Comparison of ENCODE assay signal across 16 cellular contexts in the genomic region with DNA sequence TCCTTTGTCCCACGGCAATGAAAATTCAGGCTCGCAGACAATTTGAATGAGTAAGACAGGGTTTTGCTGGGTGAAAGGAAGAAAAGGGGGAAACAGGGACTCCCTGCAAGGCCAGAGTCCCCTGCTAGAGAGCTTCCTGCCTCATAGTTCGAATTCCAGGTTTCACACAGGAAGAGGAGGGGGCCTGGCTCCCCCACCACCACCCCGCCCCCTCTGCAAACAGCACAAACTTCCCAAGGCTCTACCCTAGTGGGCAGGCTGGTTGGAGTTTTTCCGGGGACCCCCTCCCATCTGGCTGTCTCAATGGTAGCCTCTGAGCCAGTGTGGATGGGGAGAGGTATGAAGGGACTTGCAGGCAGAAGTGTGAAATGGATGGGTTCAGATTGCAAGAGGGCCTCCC. TPM values are rescaled to one million over a fixed set of nuclear protein-coding genes. Genes with fewer than 3 reads are reported as not detected.
"Had no signal": no experiment of that assay in that cellular context is flagged by ENCODE, and none has a peak within 500 bp of the region (broad histone marks: within the 10 kb centered on the region; RNA-seq: fewer than 3 reads in every experiment).

No MANE protein-coding gene starts in this region.

- H3K27ac ChIP-seq: coronary artery, heart right ventricle, SK-N-MC, thoracic aorta, upper lobe of right lung had no signal

- H3K9me3 ChIP-seq: thoracic aorta, upper lobe of right lung had no signal

- H3K36me3 ChIP-seq: heart right ventricle, thoracic aorta, upper lobe of right lung had no signal

- H3K4me1 ChIP-seq: upper lobe of right lung had no signal

- ATAC-seq: heart right ventricle, upper lobe of right lung had no signal

- H3K4me3 ChIP-seq: coronary artery, heart right ventricle, SK-N-MC, thoracic aorta, upper lobe of right lung had no signal

- H3K27me3 ChIP-seq: heart right ventricle, upper lobe of right lung had no signal

- DNase-seq: activated CD4-positive, alpha-beta T cell treated with anti-CD3 and anti-CD28 coated beads for 36 hours; activated CD4-positive, alpha-beta T cell treated with anti-CD3 and anti-CD28 coated beads, Interleukin-2, amount 50 U/mL, for 48 hours; activated CD8-positive, alpha-beta memory T cell treated with anti-CD3 and anti-CD28 coated beads, Interleukin-2, amount 50 U/mL, for 48 hours; activated naive CD4-positive, alpha-beta T cell treated with Interleukin-2 at 50 U/mL for 16 hours; activated naive CD8-positive, alpha-beta T cell treated with anti-CD3 and anti-CD28 coated beads, Interleukin-2, amount 10 ng/mL, durations not matched to agents 7 days and 5 days; activated T-cell treated with anti-CD3 and anti-CD28 coated beads, Interleukin-2, amount 50 U/mL, for 4 hours; amniotic stem cell; cerebellar nuclear complex; heart right ventricle; naive B cell; stimulated activated CD4-positive, alpha-beta T cell treated with anti-CD3 and anti-CD28 coated beads, Interleukin-4, amount 100 ng/mL, for 24 hours; stimulated activated naive CD4-positive, alpha-beta T cell treated with Interleukin-2 at 50 U/mL for 16 hours; upper lobe of right lung had no signal

RNA-seq across cellular contexts. Expression of a gene that starts 57.4 kb away (rescaled TPM):
- total RNA-seq: activated naive CD8-positive, alpha-beta T cell treated with anti-CD3 and anti-CD28 coated beads, Interleukin-2, amount 10 ng/mL, durations not matched to agents 7 days and 5 days had no signal
